In genomic region chr2:237475704-237476107, GRCh38 we compare ENCODE assay signal across 8 cellular contexts. TPM values are rescaled to one million over a fixed set of nuclear protein-coding genes. Genes with fewer than 3 reads are reported as not detected.
DNase-seq lines count a peak whose midpoint lies in the region; ATAC-seq and TF ChIP-seq lines count a peak whose summit lies in the region.

No MANE protein-coding gene starts in this region.

- no peaks in the 10 kb centered on the region for H3K36me3 Mint-ChIP-seq in CD8-positive, alpha-beta T cell

- CTCF ChIA-PET in CD8-positive, alpha-beta T cell (lab: Charles Lee) = interaction anchor here (0.7 to 6.8 kb wide), 25 partner anchors 10 to 390 kb away, joined by 3 to 230 read pairs (median 6); partner anchors contain the start of gene COPS8

- peak in 3 of 7 experiments; percentile 21 to 42 (median 39) for DNase-seq in CD8-positive, alpha-beta T cell
- peak; percentile 27 for DNase-seq in activated CD4-positive, alpha-beta T cell treated with anti-CD3 and anti-CD28 coated beads, Interleukin-2, amount 50 U/mL, for 1 hour
- DNase-seq in fibroblast of lung (ENCODE audit: low read depth in 2 of 2) = peak in 1 of 2 donors; percentile 87
- no peak for DNase-seq in omental fat pad (ENCODE audit: low spot score)
- no peak for DNase-seq in vagina (ENCODE audit: extremely low spot score in 2 of 2)
- no peak for DNase-seq in OCI-M2 (lab: John Stamatoyannopoulos, UW; ENCODE audit: unreplicated experiment)

- TF ChIP-seq POLR2A in vagina (IDR thresholded peaks at IDR 0.05) = no peak

- no peak for TF ChIP-seq CTCF in CD8-positive, alpha-beta T cell (IDR thresholded peaks at IDR 0.05)
- TF ChIP-seq CTCF in fibroblast of lung (conservative IDR thresholded peaks at IDR 0.05 in 1 of 2, IDR thresholded peaks at IDR 0.05 in 1 of 2; ENCODE audit: low read depth in 1 of 2, low read length in 2 of 2) = peak in 1 of 2 donors; percentile 3
- TF ChIP-seq CTCF in omental fat pad (IDR thresholded peaks at IDR 0.05) = no peak
- no peak for TF ChIP-seq CTCF in vagina (IDR thresholded peaks at IDR 0.05)

- no peak overlapping the region for H3K27ac Mint-ChIP-seq in CD8-positive, alpha-beta T cell

- peak overlapping the region; percentile 23 for H2AFZ ChIP-seq in fibroblast of lung (ENCODE audit: low read length)

- H3K4me1 ChIP-seq in CD8-positive, alpha-beta T cell (ENCODE audit: insufficient read depth, low read length) = peaks cover 16% of the 10 kb centered on the region
- H3K4me1 ChIP-seq in HUES48 (ENCODE audit: control insufficient read depth, insufficient read depth, low read length) (0 out of 2 replicates have a peak, but pooled peaks cover 3% of the 10 kb centered on the region), fibroblast of lung (ENCODE audit: control insufficient read depth, extremely low read depth, insufficient read depth, low read length) (peaks cover 21% of the 10 kb centered on the region), vagina (peaks cover 38% of the 10 kb centered on the region)

- intact Hi-C loops in CD8-positive, alpha-beta T cell (cut with DNase I, micrococcal nuclease) = loop anchor here (1.0 to 5.0 kb wide), 4 partner anchors 38 to 388 kb away; partner anchors contain the start of gene COPS8 (in 1 of the 2)
- intact Hi-C loops in vagina (cut with DNase I) = loop anchor here (2.0 to 10.0 kb wide), 2 partner anchors 55 to 321 kb away; no protein-coding TSS in a partner anchor

- peaks cover 25% of the 10 kb centered on the region for H3K27me3 Mint-ChIP-seq in CD8-positive, alpha-beta T cell (ENCODE audit: low read depth)

- no peaks in the 10 kb centered on the region for H4K20me1 ChIP-seq in fibroblast of lung (ENCODE audit: control insufficient read depth, extremely low read depth, insufficient read depth, low read length)

- no peaks in the 10 kb centered on the region for H3K36me3 ChIP-seq in CD8-positive, alpha-beta T cell (ENCODE audit: insufficient read depth, low read length)
- H3K36me3 ChIP-seq in HUES48 (ENCODE audit: control insufficient read depth, insufficient read depth, low read length) (no peaks in the 10 kb centered on the region), fibroblast of lung (ENCODE audit: control insufficient read depth, insufficient read depth, low read length) (no peaks in the 10 kb centered on the region), vagina (no peaks in the 10 kb centered on the region)

- no peaks in the 10 kb centered on the region for H3K9me3 Mint-ChIP-seq in CD8-positive, alpha-beta T cell

- H3K27me3 ChIP-seq in CD8-positive, alpha-beta T cell (ENCODE audit: insufficient read depth, low read length) = no peaks in the 10 kb centered on the region
- H3K27me3 ChIP-seq in HUES48 (ENCODE audit: control insufficient read depth, insufficient read depth, low read length) = peaks cover 46% of the 10 kb centered on the region
- H3K27me3 ChIP-seq in fibroblast of lung (ENCODE audit: control insufficient read depth, insufficient read depth, low read length) = no peaks in the 10 kb centered on the region
- H3K27me3 ChIP-seq in vagina = no peaks in the 10 kb centered on the region

- H3K4me3 ChIP-seq in CD8-positive, alpha-beta T cell (ENCODE audit: low read depth, low read length) = peak overlapping the region; percentile 34
- H3K4me3 ChIP-seq in HUES48 (ENCODE audit: low read depth, low read length) (peak overlapping the region; percentile 77), fibroblast of lung (replicated peaks in 1 of 4; ENCODE audit: control extremely low read depth in 1 of 4, insufficient read depth in 1 of 4, low read depth in 3 of 4, low read length in 4 of 4) (peak overlapping the region; percentile 53 to 63 (median 60)), vagina (peak overlapping the region; percentile 57 to 79)

- no peak overlapping the region for H3K27ac ChIP-seq in CD8-positive, alpha-beta T cell (ENCODE audit: low read depth, low read length)
- peak overlapping the region; percentile 79 for H3K27ac ChIP-seq in HUES48 (ENCODE audit: low read depth, low read length)
- peak overlapping the region; percentile 97 for H3K27ac ChIP-seq in fibroblast of lung (ENCODE audit: insufficient read depth, low read length)
- peak overlapping the region; percentile 93 for H3K27ac ChIP-seq in vagina

- H3K9me3 ChIP-seq in CD8-positive, alpha-beta T cell (ENCODE audit: low read length) = no peaks in the 10 kb centered on the region
- H3K9me3 ChIP-seq in HUES48 (ENCODE audit: control insufficient read depth, insufficient read depth, low read length) (no peaks in the 10 kb centered on the region), fibroblast of lung (ENCODE audit: control insufficient read depth, insufficient read depth, low read depth, low read length) (no peaks in the 10 kb centered on the region), vagina (no peaks in the 10 kb centered on the region)

- H3K4me1 Mint-ChIP-seq in CD8-positive, alpha-beta T cell (ENCODE audit: low read depth) = peaks cover 18% of the 10 kb centered on the region

- H3K4me3 Mint-ChIP-seq in CD8-positive, alpha-beta T cell = peak overlapping the region; percentile 79

- POLR2A ChIA-PET in CD8-positive, alpha-beta T cell (lab: Charles Lee) = interaction anchor here (0.8 to 2.8 kb wide), 5 partner anchors 43 to 56 kb away, joined by 3 to 31 read pairs (median 4); no protein-coding TSS in a partner anchor

- peak; percentile 51 for ATAC-seq in CD8-positive, alpha-beta T cell
- ATAC-seq in omental fat pad (ENCODE audit: low FRiP score) (peak; percentile 53), GM21717 (IDR thresholded peaks at IDR 0.05; ENCODE audit: unreplicated experiment) (no peak)

- H3K79me2 ChIP-seq in fibroblast of lung (ENCODE audit: control insufficient read depth, insufficient read depth, low read length) = no peaks in the 10 kb centered on the region

- H3K9ac ChIP-seq in HUES48 (ENCODE audit: low read depth, low read length) (no peak overlapping the region), fibroblast of lung (ENCODE audit: insufficient read depth, low read length) (peak overlapping the region; percentile 96)

- peak overlapping the region; percentile 83 for H3K4me2 ChIP-seq in fibroblast of lung (ENCODE audit: extremely low read depth, insufficient read depth, low read length)

RNA-seq across cellular contexts. Expression of gene MLPH, which starts 11.3 kb away (rescaled TPM):
- total RNA-seq in CD8-positive, alpha-beta T cell = not detected
- 8.2 and 10.7 TPM in 2 replicates for total RNA-seq in fibroblast of lung
- polyA plus RNA-seq in fibroblast of lung = 3.1 and 4.8 TPM in 2 replicates
- polyA plus RNA-seq in fibroblast of lung (2012) = 4.1 and 6.9 TPM in 2 replicates
- 9.2 and 34.0 TPM in 2 replicates for polyA minus RNA-seq in fibroblast of lung (ENCODE audit: low replicate concordance)
- 10 to 100 TPM in 1 of 4 donors, 1 to 10 TPM in 3; 3.8 to 23.6 (median 6.4) TPM for total RNA-seq in omental fat pad
- total RNA-seq in vagina = 34.6 TPM
